8 cellular contexts compared by ENCODE assay signal in genomic region chr14:23093993-23094665, GRCh38. TPM values are rescaled to one million over a fixed set of nuclear protein-coding genes. Genes with fewer than 3 reads are reported as not detected.
DNase-seq lines count a peak whose midpoint lies in the region; ATAC-seq and TF ChIP-seq lines count a peak whose summit lies in the region.

No MANE protein-coding gene starts in this region.

- CTCF ChIA-PET in CD4-positive, alpha-beta T cell (lab: Charles Lee): interaction anchor here (0.8 to 4.4 kb wide), 13 partner anchors 13 to 165 kb away, joined by 3 to 32 read pairs (median 5); partner anchors contain the start of gene PRMT5
- CTCF ChIA-PET in naive thymus-derived CD4-positive, alpha-beta T cell (lab: Charles Lee): interaction anchor here (0.6 to 3.2 kb wide), 10 partner anchors 8 to 1100 kb away, joined by 3 to 25 read pairs (median 5); partner anchors contain the start of genes CEBPE and PABPN1

- no peak overlapping the region for H3K27ac Mint-ChIP-seq in CD4-positive, alpha-beta T cell
- no peak overlapping the region for H3K27ac Mint-ChIP-seq in naive thymus-derived CD4-positive, alpha-beta T cell

- TF ChIP-seq CTCF in CD4-positive, alpha-beta T cell (IDR thresholded peaks at IDR 0.05): no peak
- no peak for TF ChIP-seq CTCF in coronary artery (IDR thresholded peaks at IDR 0.05)

- H3K36me3 Mint-ChIP-seq in CD4-positive, alpha-beta T cell (ENCODE audit: low read depth): peaks cover 56% of the 10 kb centered on the region
- H3K36me3 Mint-ChIP-seq in naive thymus-derived CD4-positive, alpha-beta T cell: peaks cover 7 to 48% (median 29%) of the 10 kb centered on the region in 5 donors

- no peak for ATAC-seq in CD4-positive, alpha-beta T cell (ENCODE audit: poor library complexity)
- peak; percentile 28 for ATAC-seq in HG03342 (IDR thresholded peaks at IDR 0.05; ENCODE audit: unreplicated experiment)
- no peak for ATAC-seq in naive thymus-derived CD4-positive, alpha-beta T cell

- peaks cover 26 to 32% of the 10 kb centered on the region in 2 donors for H3K4me1 ChIP-seq in naive thymus-derived CD4-positive, alpha-beta T cell (ENCODE audit: control insufficient read depth in 2 of 2, insufficient read depth in 2 of 2, low read length in 2 of 2)

- POLR2A ChIA-PET in CD4-positive, alpha-beta T cell (lab: Charles Lee): interaction anchor here (0.6 to 5.0 kb wide), 46 partner anchors 8 to 1789 kb away, joined by 3 to 135 read pairs (median 5); partner anchors contain the start of genes AJUBA, CDH24, CEBPE and CHD8
- POLR2A ChIA-PET in naive thymus-derived CD4-positive, alpha-beta T cell (lab: Charles Lee): interaction anchor here (0.6 to 5.1 kb wide), 37 partner anchors 8 to 1583 kb away, joined by 3 to 75 read pairs (median 5); partner anchors contain the start of genes AJUBA, AP1G2, CEBPE and HOMEZ

- no peaks in the 10 kb centered on the region for H3K27me3 ChIP-seq in CD4-positive, alpha-beta T cell (ENCODE audit: control insufficient read depth, insufficient read depth, low read length)
- H3K27me3 ChIP-seq in naive thymus-derived CD4-positive, alpha-beta T cell (ENCODE audit: control insufficient read depth in 2 of 2, insufficient read depth in 2 of 2, low read length in 2 of 2): no peaks in the 10 kb centered on the region

- no peak for DNase-seq in CD4-positive, alpha-beta T cell
- DNase-seq in coronary artery (ENCODE audit: low spot score) (peak; percentile 45), midbrain (lab: John Stamatoyannopoulos, UW) (no peak), Ammon's horn (ENCODE audit: low spot score) (no peak), NCI-H524 (lab: John Stamatoyannopoulos, UW) (no peak), SIG-M5 (lab: John Stamatoyannopoulos, UW) (no peak)
- peak in 1 of 9 donors; percentile 82 for DNase-seq in naive thymus-derived CD4-positive, alpha-beta T cell

- H3K27me3 Mint-ChIP-seq in CD4-positive, alpha-beta T cell: no peaks in the 10 kb centered on the region
- H3K27me3 Mint-ChIP-seq in naive thymus-derived CD4-positive, alpha-beta T cell: no peaks in the 10 kb centered on the region

- H3K4me1 Mint-ChIP-seq in CD4-positive, alpha-beta T cell (ENCODE audit: low read depth): peaks cover 47% of the 10 kb centered on the region
- H3K4me1 Mint-ChIP-seq in naive thymus-derived CD4-positive, alpha-beta T cell: peaks cover 16 to 61% (median 38%) of the 10 kb centered on the region in 7 donors

- H3K27ac ChIP-seq in CD4-positive, alpha-beta T cell (ENCODE audit: low read depth, low read length): peak overlapping the region; percentile 95
- peak overlapping the region; percentile 98 to 99 for H3K27ac ChIP-seq in coronary artery
- H3K27ac ChIP-seq in naive thymus-derived CD4-positive, alpha-beta T cell (ENCODE audit: low read depth, low read length): peak overlapping the region; percentile 97

- intact Hi-C loops in CD4-positive, alpha-beta T cell (cut with DNase I, micrococcal nuclease): loop anchor here (2.0 to 10.0 kb wide), 6 partner anchors 15 to 471 kb away; partner anchors contain the start of genes AP1G2 (in 1 of the 2), HOMEZ (in 1 of the 2), OXA1L (in 1 of the 2) and PABPN1 (in 1 of the 2)
- intact Hi-C loops in naive thymus-derived CD4-positive, alpha-beta T cell (cut with micrococcal nuclease): loop anchor here (1.0 to 10.0 kb wide), 8 partner anchors 8 to 1051 kb away; partner anchors contain the start of genes DCAF11 (in 2 of the 2), NRL (in 2 of the 2), ZFHX2 (in 2 of the 2) and EMC9 (in 1 of the 2)

- H3K9me3 Mint-ChIP-seq in CD4-positive, alpha-beta T cell: no peaks in the 10 kb centered on the region
- H3K9me3 Mint-ChIP-seq in naive thymus-derived CD4-positive, alpha-beta T cell: peaks cover 0 to 2% (median 0%) of the 10 kb centered on the region in 11 donors

- no peaks in the 10 kb centered on the region for H3K9me3 ChIP-seq in CD4-positive, alpha-beta T cell (ENCODE audit: control insufficient read depth, low read length)
- no peaks in the 10 kb centered on the region for H3K9me3 ChIP-seq in naive thymus-derived CD4-positive, alpha-beta T cell (ENCODE audit: control insufficient read depth in 2 of 3, low read length in 3 of 3)

- no peak overlapping the region for H3K4me3 Mint-ChIP-seq in CD4-positive, alpha-beta T cell
- no peak overlapping the region for H3K4me3 Mint-ChIP-seq in naive thymus-derived CD4-positive, alpha-beta T cell

- H3K4me3 ChIP-seq in coronary artery: peak overlapping the region; percentile 88
- peak overlapping the region; percentile 88 for H3K4me3 ChIP-seq in naive thymus-derived CD4-positive, alpha-beta T cell (ENCODE audit: low read length)

- H3K36me3 ChIP-seq in naive thymus-derived CD4-positive, alpha-beta T cell (ENCODE audit: control insufficient read depth in 2 of 3, insufficient read depth in 3 of 3, low read length in 3 of 3): peaks cover 21 to 46% (median 25%) of the 10 kb centered on the region in 3 experiments

RNA-seq across cellular contexts. Expression of gene ACIN1, which starts 0.8 kb away (rescaled TPM):
- total RNA-seq in CD4-positive, alpha-beta T cell: 100 to 1,000 TPM; 282 to 288 TPM
- 100 to 1,000 TPM; 222 to 360 (median 301) TPM for total RNA-seq in naive thymus-derived CD4-positive, alpha-beta T cell
- 10 to 100 TPM in 1 of 2 donors, 1 to 10 TPM in 1; 8.7 to 18.6 TPM for polyA plus RNA-seq in naive thymus-derived CD4-positive, alpha-beta T cell

RNA-seq across cellular contexts. Expression of gene C14orf119, which starts 1.2 kb away (rescaled TPM):
- 1 to 10 TPM; 3.1 to 3.9 TPM for total RNA-seq in CD4-positive, alpha-beta T cell
- total RNA-seq in naive thymus-derived CD4-positive, alpha-beta T cell: 10 to 100 TPM in 4 of 5 experiments, 1 to 10 TPM in 1; 6.0 to 49.9 (median 43.4) TPM
- polyA plus RNA-seq in naive thymus-derived CD4-positive, alpha-beta T cell: 100 to 1,000 TPM in 1 of 2 donors, 10 to 100 TPM in 1; 80.4 to 169 TPM

RNA-seq across cellular contexts. Expression of gene CIROP, which starts 10.7 kb away (rescaled TPM):
- total RNA-seq in CD4-positive, alpha-beta T cell: not detected
- not detected for total RNA-seq in naive thymus-derived CD4-positive, alpha-beta T cell
- not detected for polyA plus RNA-seq in naive thymus-derived CD4-positive, alpha-beta T cell

RNA-seq across cellular contexts. Expression of gene CEBPE, which starts 24.9 kb away (rescaled TPM):
- not detected for total RNA-seq in CD4-positive, alpha-beta T cell
- 1 to 10 TPM in 3 of 5 experiments, under 1 TPM in 2; 0.19 to 1.7 (median 1.2) TPM for total RNA-seq in naive thymus-derived CD4-positive, alpha-beta T cell
- under 1 TPM; 0.60 to 0.65 TPM for polyA plus RNA-seq in naive thymus-derived CD4-positive, alpha-beta T cell

RNA-seq across cellular contexts. Expression of gene CDH24, which starts 36.8 kb away (rescaled TPM):
- total RNA-seq in CD4-positive, alpha-beta T cell: 1 to 10 TPM; 3.3 to 3.7 TPM
- 1 to 10 TPM; 1.5 to 3.7 (median 2.1) TPM for total RNA-seq in naive thymus-derived CD4-positive, alpha-beta T cell
- polyA plus RNA-seq in naive thymus-derived CD4-positive, alpha-beta T cell: under 1 TPM; 0.30 to 0.52 TPM
